In genomic region chr3:194622621-194623360, GRCh38 we compare ENCODE assay signal across 22 cellular contexts. TPM values are rescaled to one million over a fixed set of nuclear protein-coding genes. Genes with fewer than 3 reads are reported as not detected.
A peak's percentile ranks its signal among the peaks of the same experiment; 100 is the strongest.
DNase-seq lines count a peak whose midpoint lies in the region; ATAC-seq, FAIRE-seq and TF ChIP-seq lines count a peak whose summit lies in the region.
"Had no signal": no experiment of that assay in that cellular context is flagged by ENCODE, and none has a peak within 500 bp of the region (broad histone marks: within the 10 kb centered on the region; RNA-seq: fewer than 3 reads in every experiment).

No MANE protein-coding gene starts in this region.

- H2BK5ac ChIP-seq in mesenchymal stem cell (ENCODE audit: low read depth, low read length, poor library complexity, severe bottlenecking), result no peak overlapping the region

- H3K4me1 ChIP-seq in BLaER1 treated with 17β-estradiol and CSF1 and Interleukin-3, amounts not matched to agents 10 nM and 100 nM, result peaks cover 40 to 67% (median 57%) of the 10 kb centered on the region in 10 experiments
- peaks cover 9% of the 10 kb centered on the region for H3K4me1 ChIP-seq in NT2/D1 (ENCODE audit: insufficient read depth, insufficient read length)
- peaks cover 13% of the 10 kb centered on the region for H3K4me1 ChIP-seq in mesenchymal stem cell (ENCODE audit: control insufficient read depth, insufficient read depth, low read depth, low read length)
- no peaks in the 10 kb centered on the region for H3K4me1 ChIP-seq in CD8-positive, alpha-beta memory T cell (ENCODE audit: insufficient read depth, low read length)

- H3K9ac ChIP-seq in BLaER1 treated with 17β-estradiol and CSF1 and Interleukin-3, amounts not matched to agents 10 nM and 100 nM, result peak overlapping the region in 3 of 11 experiments; percentile 32 to 44 (median 36); a peak in 2 of 22 replicates
- H3K9ac ChIP-seq in NT2/D1 (ENCODE audit: insufficient read length, low read depth) (peak overlapping the region; percentile 3), mesenchymal stem cell (ENCODE audit: low read length) (no peak overlapping the region)

- H3K18ac ChIP-seq in mesenchymal stem cell (ENCODE audit: low read depth in 1 of 2, low read length in 2 of 2), result no peak overlapping the region

- peak overlapping the region in 1 of 2 experiments; percentile 10 for H2BK12ac ChIP-seq in mesenchymal stem cell (ENCODE audit: low read length in 2 of 2)

- H3K79me1 ChIP-seq in mesenchymal stem cell (replicated peaks; ENCODE audit: low read length, poor library complexity, severe bottlenecking), result peaks cover 5% of the 10 kb centered on the region

- H3K4me1 Mint-ChIP-seq in CD8-positive, alpha-beta memory T cell, result no peaks in the 10 kb centered on the region
- H3K4me1 Mint-ChIP-seq in stimulated activated memory B cell treated with anti-CD40 and anti-IgM and Interleukin-4, amounts not matched to agents 10 μg/mL and 1 μg/mL and 100 μg/mL, for 72 hours, result no peaks in the 10 kb centered on the region
- H3K4me1 Mint-ChIP-seq: B cell had no signal

- WGBS in mesenchymal stem cell, result 95% methylated on average over 26 of the region's 26 CpGs

- no peaks in the 10 kb centered on the region for H3K27me3 ChIP-seq in BLaER1 treated with 17β-estradiol and CSF1 and Interleukin-3, amounts not matched to agents 10 nM and 100 nM
- H3K27me3 ChIP-seq in NT2/D1 (ENCODE audit: insufficient read depth, insufficient read length) (no peaks in the 10 kb centered on the region), mesenchymal stem cell (ENCODE audit: control insufficient read depth in 1 of 2, insufficient read depth in 1 of 2, low read length in 2 of 2) (no peaks in the 10 kb centered on the region)
- no peaks in the 10 kb centered on the region for H3K27me3 ChIP-seq in CD8-positive, alpha-beta memory T cell (ENCODE audit: insufficient read depth, low read length, poor library complexity, severe bottlenecking)
- H3K27me3 ChIP-seq: MG63 had no signal

- no peak overlapping the region for H2BK120ac ChIP-seq in mesenchymal stem cell (ENCODE audit: low read depth, low read length)

- H3K14ac ChIP-seq in mesenchymal stem cell (ENCODE audit: low read length in 2 of 2), result no peak overlapping the region

- no peak overlapping the region for H3K4me3 Mint-ChIP-seq in CD8-positive, alpha-beta memory T cell
- no peak overlapping the region for H3K4me3 Mint-ChIP-seq in stimulated activated memory B cell treated with anti-CD40 and anti-IgM and Interleukin-4, amounts not matched to agents 10 μg/mL and 1 μg/mL and 100 μg/mL, for 72 hours
- H3K4me3 Mint-ChIP-seq: B cell; CD4-positive, alpha-beta T cell had no signal

- no peaks in the 10 kb centered on the region for H3K9me3 Mint-ChIP-seq in CD8-positive, alpha-beta memory T cell
- H3K9me3 Mint-ChIP-seq in stimulated activated memory B cell treated with anti-CD40 and anti-IgM and Interleukin-4, amounts not matched to agents 10 μg/mL and 1 μg/mL and 100 μg/mL, for 72 hours, result no peaks in the 10 kb centered on the region
- H3K9me3 Mint-ChIP-seq: CD4-positive, alpha-beta T cell had no signal

- H3K27ac Mint-ChIP-seq in CD8-positive, alpha-beta memory T cell, result no peak overlapping the region
- no peak overlapping the region for H3K27ac Mint-ChIP-seq in stimulated activated memory B cell treated with anti-CD40 and anti-IgM and Interleukin-4, amounts not matched to agents 10 μg/mL and 1 μg/mL and 100 μg/mL, for 72 hours
- H3K27ac Mint-ChIP-seq: B cell; CD4-positive, alpha-beta T cell had no signal

- no peak overlapping the region for H2BK15ac ChIP-seq in mesenchymal stem cell (ENCODE audit: low read depth, poor library complexity, severe bottlenecking)

- H4K91ac ChIP-seq in mesenchymal stem cell (ENCODE audit: low read length), result no peak overlapping the region

- peaks cover 26 to 63% (median 33%) of the 10 kb centered on the region in 11 experiments for H3K36me3 ChIP-seq in BLaER1 treated with 17β-estradiol and CSF1 and Interleukin-3, amounts not matched to agents 10 nM and 100 nM
- H3K36me3 ChIP-seq in NT2/D1 (ENCODE audit: insufficient read depth, insufficient read length, low read length) (peaks cover 71% of the 10 kb centered on the region), mesenchymal stem cell (ENCODE audit: control insufficient read depth in 1 of 2, insufficient read depth in 2 of 2, low read depth in 1 of 2, low read length in 2 of 2) (peaks cover 43 to 63% of the 10 kb centered on the region in 2 experiments)
- no peaks in the 10 kb centered on the region for H3K36me3 ChIP-seq in CD8-positive, alpha-beta memory T cell (ENCODE audit: insufficient read depth, low read length)

- peaks cover 0 to 7% (median 1%) of the 10 kb centered on the region in 3 donors for H3K36me3 Mint-ChIP-seq in CD8-positive, alpha-beta memory T cell
- no peaks in the 10 kb centered on the region for H3K36me3 Mint-ChIP-seq in stimulated activated memory B cell treated with anti-CD40 and anti-IgM and Interleukin-4, amounts not matched to agents 10 μg/mL and 1 μg/mL and 100 μg/mL, for 72 hours

- CTCF ChIA-PET in CD8-positive, alpha-beta memory T cell (lab: Charles Lee), result no interaction called here

- H4K20me1 ChIP-seq in BLaER1 treated with 17β-estradiol and CSF1 and Interleukin-3, amounts not matched to agents 10 nM and 100 nM, result peaks cover 0 to 32% (median 0%) of the 10 kb centered on the region in 11 experiments; a peak in 4 of 22 replicates

- no peak overlapping the region for H4K8ac ChIP-seq in mesenchymal stem cell (ENCODE audit: low read length)

- POLR2A ChIA-PET in CD8-positive, alpha-beta memory T cell (lab: Charles Lee), result no interaction called here

- peak overlapping the region in 2 of 11 experiments; percentile 16 to 30; a peak in 2 of 22 replicates for H3K27ac ChIP-seq in BLaER1 treated with 17β-estradiol and CSF1 and Interleukin-3, amounts not matched to agents 10 nM and 100 nM
- H3K27ac ChIP-seq in mesenchymal stem cell (ENCODE audit: low read length, poor library complexity, severe bottlenecking), result no peak overlapping the region
- H3K27ac ChIP-seq in CD8-positive, alpha-beta memory T cell (ENCODE audit: low read depth, low read length), result no peak overlapping the region
- H3K27ac ChIP-seq: SK-N-MC had no signal

- H2AFZ ChIP-seq in mesenchymal stem cell (ENCODE audit: low read depth, low read length), result no peak overlapping the region

- H3K9me3 ChIP-seq in BLaER1 treated with 17β-estradiol and CSF1 and Interleukin-3, amounts not matched to agents 10 nM and 100 nM (replicated peaks in 1 of 11), result no peaks in the 10 kb centered on the region
- no peaks in the 10 kb centered on the region for H3K9me3 ChIP-seq in NT2/D1 (ENCODE audit: insufficient read depth, low read length)
- no peaks in the 10 kb centered on the region for H3K9me3 ChIP-seq in mesenchymal stem cell (ENCODE audit: control insufficient read depth, low read length)
- no peaks in the 10 kb centered on the region for H3K9me3 ChIP-seq in CD8-positive, alpha-beta memory T cell (ENCODE audit: low read length)
- H3K9me3 ChIP-seq: MG63 had no signal

- no peak for TF ChIP-seq CTCF in omental fat pad (IDR thresholded peaks at IDR 0.05)

- H3K27me3 Mint-ChIP-seq in CD8-positive, alpha-beta memory T cell, result no peaks in the 10 kb centered on the region
- H3K27me3 Mint-ChIP-seq in stimulated activated memory B cell treated with anti-CD40 and anti-IgM and Interleukin-4, amounts not matched to agents 10 μg/mL and 1 μg/mL and 100 μg/mL, for 72 hours, result no peaks in the 10 kb centered on the region
- H3K27me3 Mint-ChIP-seq: B cell; CD4-positive, alpha-beta T cell had no signal

- ATAC-seq in esophagus mucosa (peak; percentile 22), omental fat pad (ENCODE audit: low FRiP score) (peak; percentile 35)
- ATAC-seq in stimulated activated memory B cell treated with anti-CD40 and anti-IgM and Interleukin-4, amounts not matched to agents 10 μg/mL and 1 μg/mL and 100 μg/mL, for 72 hours, result no peak
- ATAC-seq: GM12878 had no signal

- FAIRE-seq in RCC 7860 (lab: Jason Lieb, UNC), result no peak
- FAIRE-seq: A204.1, GM12878, H1 had no signal

- no peak overlapping the region for H3K23ac ChIP-seq in mesenchymal stem cell (ENCODE audit: low read length in 2 of 2)

- DNase-seq in NT2/D1 (ENCODE audit: low read depth, low spot score) (no peak), omental fat pad (ENCODE audit: low spot score) (no peak), mesenchymal stem cell (no peak), RCC 7860 (ENCODE audit: low spot score) (no peak)
- DNase-seq in CD8-positive, alpha-beta memory T cell, result no peak
- DNase-seq: CD4-positive, alpha-beta T cell; DND-41; MG63; NCI-H1417; NCI-H1694 treated with DMSO at 0.1 percent for 48 hours; NCI-H2081 treated with DMSO at 0.1 percent for 48 hours; NCI-H2171 treated with DMSO at 0.1 percent for 48 hours; NCI-H526; SHP77 treated with DMSO at 0.1 percent for 48 hours had no signal

- H3K4ac ChIP-seq in mesenchymal stem cell (ENCODE audit: low read depth in 1 of 2, low read length in 2 of 2), result no peak overlapping the region

- no peak overlapping the region for H3K4me3 ChIP-seq in BLaER1 treated with 17β-estradiol and CSF1 and Interleukin-3, amounts not matched to agents 10 nM and 100 nM
- no peak overlapping the region for H3K4me3 ChIP-seq in NT2/D1 (ENCODE audit: insufficient read length, low read depth)
- no peak overlapping the region for H3K4me3 ChIP-seq in mesenchymal stem cell (ENCODE audit: insufficient read depth in 1 of 2, low read depth in 1 of 2, low read length in 2 of 2)
- no peak overlapping the region for H3K4me3 ChIP-seq in CD8-positive, alpha-beta memory T cell (ENCODE audit: low read length)
- H3K4me3 ChIP-seq: GM12878, MG63, SK-N-MC had no signal

- peak overlapping the region; percentile 21 to 85 (median 69); a peak in 19 of 22 replicates for H3K4me2 ChIP-seq in BLaER1 treated with 17β-estradiol and CSF1 and Interleukin-3, amounts not matched to agents 10 nM and 100 nM
- H3K4me2 ChIP-seq in mesenchymal stem cell (ENCODE audit: low read length, poor library complexity, severe bottlenecking), result no peak overlapping the region

- no peak overlapping the region for H2AK5ac ChIP-seq in mesenchymal stem cell (ENCODE audit: low read length, severe bottlenecking)

RNA-seq across cellular contexts. Expression of gene TMEM44, which starts 10.4 kb away (rescaled TPM):
- total RNA-seq in esophagus mucosa (7.9 TPM), omental fat pad (10 to 100 TPM in 1 of 4 donors, 1 to 10 TPM in 3; 3.3 to 26.8 (median 7.5) TPM)
- 13.6 TPM for polyA plus RNA-seq in mesenchymal stem cell (2013, experiment 1 of 2)
- polyA plus RNA-seq in mesenchymal stem cell (2013, experiment 2 of 2), result 13.3 TPM
- total RNA-seq in CD8-positive, alpha-beta memory T cell, result 1 to 10 TPM; 3.0 to 5.7 TPM
- polyA plus RNA-seq in CD8-positive, alpha-beta memory T cell, result 2.6 TPM

RNA-seq across cellular contexts. Expression of gene LSG1, which starts 49.2 kb away (rescaled TPM):
- total RNA-seq in esophagus mucosa, result 21.6 TPM
- total RNA-seq in omental fat pad, result 10 to 100 TPM; 34.4 to 82.5 (median 35.2) TPM
- polyA plus RNA-seq in mesenchymal stem cell (2013, experiment 1 of 2), result 21.0 TPM
- polyA plus RNA-seq in mesenchymal stem cell (2013, experiment 2 of 2), result 19.0 TPM
- total RNA-seq in CD8-positive, alpha-beta memory T cell, result 10 to 100 TPM; 65.2 to 68.8 TPM
- polyA plus RNA-seq in CD8-positive, alpha-beta memory T cell, result 39.3 TPM
